8 cellular contexts compared by ENCODE assay signal in genomic region chr12:121399391-121400331, GRCh38. TPM values are rescaled to one million over a fixed set of nuclear protein-coding genes. Genes with fewer than 3 reads are reported as not detected.
A peak's percentile ranks its signal among the peaks of the same experiment; 100 is the strongest.
DNase-seq lines count a peak whose midpoint lies in the region; ATAC-seq, FAIRE-seq and TF ChIP-seq lines count a peak whose summit lies in the region.

RNF34 (plus strand) TSS chr12:121400118; CDS start chr12:121400213, 95 bp downstream.

- no peak for FAIRE-seq in urothelium cell line (lab: Jason Lieb, UNC)

- no peaks in the 10 kb centered on the region for H3K9me3 ChIP-seq in psoas muscle

- peaks cover 41% of the 10 kb centered on the region for H3K4me1 ChIP-seq in psoas muscle

- H3K4me3 ChIP-seq in psoas muscle, result peak within 1 kb of the TSS; percentile 97

- no peak for TF ChIP-seq CTCF in psoas muscle (IDR thresholded peaks at IDR 0.05)

- peak; percentile 53 for ATAC-seq in GM18499 (IDR thresholded peaks at IDR 0.05; ENCODE audit: insufficient read depth, unreplicated experiment)
- ATAC-seq in HG02943 (IDR thresholded peaks at IDR 0.05; ENCODE audit: low read depth, unreplicated experiment), result peak; percentile 90
- ATAC-seq in left ventricle myocardium superior, result peak; percentile 99
- ATAC-seq in psoas muscle, result peak; percentile 96 to 99 (median 98)

- WGBS in psoas muscle, 3 donors, result 0 to 1% (median 0%) methylated on average over 75 to 77 of the region's 77 CpGs

- peak within 1 kb of the TSS; percentile 99 for H3K27ac ChIP-seq in psoas muscle

- no peaks in the 10 kb centered on the region for H3K27me3 ChIP-seq in psoas muscle (ENCODE audit: insufficient read depth in 3 of 3, low read length in 2 of 3)

- peak; percentile 96 for DNase-seq in NCI-H187 treated with DMSO at 0.1 percent for 48 hours (lab: John Stamatoyannopoulos, UW)
- DNase-seq in anterior cingulate cortex (lab: John Stamatoyannopoulos, UW), result peak; percentile 68 to 98 (median 96)
- peak; percentile 100 for DNase-seq in left ventricle myocardium superior
- DNase-seq in psoas muscle, result peak; percentile 99 to 100
- DNase-seq in urothelium cell line (ENCODE audit: low spot score), result peak; percentile 99

- H3K36me3 ChIP-seq in psoas muscle (ENCODE audit: insufficient read depth in 1 of 2, low read depth in 1 of 2), result peaks cover 0 to 9% of the 10 kb centered on the region in 2 donors

- intact Hi-C loops in T-helper 2 cell treated with Interferon-gamma antibody and Interleukin-4, amounts not matched to agents 100 ng/mL and 5 ng/mL, for 36 hours (cut with micrococcal nuclease), result loop anchor here (1.0 to 5.0 kb wide), 5 partner anchors 8 to 1522 kb away; partner anchors contain the start of genes ANAPC5 and CIT
- intact Hi-C loops in left ventricle myocardium superior (cut with micrococcal nuclease) (loop anchor here (10.0 kb wide), 1 partner anchor 55 kb away; no protein-coding TSS in a partner anchor), psoas muscle (cut with DNase I) (loop anchor here (2.0 to 5.0 kb wide), 2 partner anchors 47 kb away; partner anchors contain the start of gene ANAPC5 (in 2 of the 2))

RNA-seq across cellular contexts. Expression of gene RNF34, which starts in this region (rescaled TPM):
- total RNA-seq in T-helper 2 cell treated with Interferon-gamma antibody and Interleukin-4, amounts not matched to agents 100 ng/mL and 5 ng/mL, for 36 hours, result 90.9 and 94.6 TPM in 2 replicates
- total RNA-seq in left ventricle myocardium superior (19.9 TPM), psoas muscle (10 to 100 TPM; 21.3 to 53.3 (median 47.4) TPM)
- 10 to 100 TPM; 12.8 to 43.3 (median 25.3) TPM for polyA plus RNA-seq in psoas muscle

Comparison
In these comparisons a context has a peak if more than half of its experiments do, and no peak if none do; other contexts are left out.
1. Peak in every context shown above with its lines: DNase-seq, ATAC-seq, H3K4me3 ChIP-seq and H3K27ac ChIP-seq.